14 cellular contexts compared by ENCODE assay signal in genomic region chr3:104906001-104906639, GRCh38.
"Had no signal": no experiment of that assay in that cellular context is flagged by ENCODE, and none has a peak within 500 bp of the region (broad histone marks: within the 10 kb centered on the region; RNA-seq: fewer than 3 reads in every experiment).

No MANE protein-coding gene starts in this region.

- H3K9ac ChIP-seq: parathyroid adenoma had no signal

- H2AFZ ChIP-seq: parathyroid adenoma had no signal

- H3K9me3 ChIP-seq: gastrocnemius medialis, prostate gland, testis had no signal

- H3K4me3 ChIP-seq: esophagus muscularis mucosa, gastrocnemius medialis, prostate gland, testis, tibial nerve had no signal

- H3K4me1 ChIP-seq: esophagus muscularis mucosa, gastrocnemius medialis, prostate gland, testis, tibial nerve had no signal

- DNase-seq: effector memory CD4-positive, alpha-beta T cell; gastrocnemius medialis; immature natural killer cell; midbrain; stimulated activated CD4-positive, alpha-beta T cell treated with anti-CD3 and anti-CD28 coated beads, Interleukin-2, amount 100 ng/mL, for 24 hours; stimulated activated CD4-positive, alpha-beta T cell treated with anti-CD3 and anti-CD28 coated beads, Interleukin-4, amount 100 ng/mL, for 4 hours; stimulated activated naive B cell treated with anti-CD40 and anti-IgM and Interleukin-4, amounts not matched to agents 10 μg/mL and 1 μg/mL and 100 μg/mL, for 72 hours; stimulated activated naive CD8-positive, alpha-beta T cell treated with anti-CD3 and anti-CD28 coated beads, Interleukin-15, amount 100 ng/mL, for 72 hours; testis had no signal

- ATAC-seq: gastrocnemius medialis; sciatic nerve; stimulated activated naive B cell treated with anti-CD40 and anti-IgM and Interleukin-4, amounts not matched to agents 10 μg/mL and 1 μg/mL and 100 μg/mL, for 72 hours; stimulated activated naive CD8-positive, alpha-beta T cell treated with anti-CD3 and anti-CD28 coated beads, Interleukin-15, amount 100 ng/mL, for 72 hours had no signal

- H3K27ac ChIP-seq: esophagus muscularis mucosa, gastrocnemius medialis, parathyroid adenoma, prostate gland, testis, tibial nerve had no signal

- H3K27me3 ChIP-seq: esophagus muscularis mucosa, gastrocnemius medialis, testis, tibial nerve had no signal

- H3K36me3 ChIP-seq: esophagus muscularis mucosa, gastrocnemius medialis, prostate gland, tibial nerve had no signal
